In genomic region chr5:135051872-135052271, GRCh38 we compare ENCODE assay signal across 26 cellular contexts. TPM values are rescaled to one million over a fixed set of nuclear protein-coding genes. Genes with fewer than 3 reads are reported as not detected.
A peak's percentile ranks its signal among the peaks of the same experiment; 100 is the strongest.
DNase-seq lines count a peak whose midpoint lies in the region; ATAC-seq, FAIRE-seq and TF ChIP-seq lines count a peak whose summit lies in the region.
"Had no signal": no experiment of that assay in that cellular context is flagged by ENCODE, and none has a peak within 500 bp of the region (broad histone marks: within the 10 kb centered on the region; RNA-seq: fewer than 3 reads in every experiment).

No MANE protein-coding gene starts in this region.

- H3K36me3 ChIP-seq in Caco-2 (ENCODE audit: control insufficient read depth, insufficient read depth, low read length) (no peaks in the 10 kb centered on the region), bronchial epithelial cell (ENCODE audit: control insufficient read depth, insufficient read depth, low read length) (no peaks in the 10 kb centered on the region), colonic mucosa (no peaks in the 10 kb centered on the region), stomach (no peaks in the 10 kb centered on the region)
- H3K36me3 ChIP-seq: SJSA1 had no signal

- H3K4me1 Mint-ChIP-seq in Caco-2 (ENCODE audit: low read depth, unreplicated experiment) (peaks cover 26% of the 10 kb centered on the region), mesothelial cell of epicardium (peaks cover 17% of the 10 kb centered on the region)

- H3K36me3 Mint-ChIP-seq in Caco-2 (ENCODE audit: insufficient read depth, unreplicated experiment) (peaks cover 6% of the 10 kb centered on the region), mesothelial cell of epicardium (no peaks in the 10 kb centered on the region)
- H3K36me3 Mint-ChIP-seq: CD8-positive, alpha-beta T cell had no signal

- no peak for TF ChIP-seq EP300 in stomach (IDR thresholded peaks at IDR 0.05)

- 72 to 94% (median 80%) methylated on average over 11 of the region's 11 CpGs for WGBS in stomach, 5 donors

- H3K27me3 Mint-ChIP-seq in Caco-2 (ENCODE audit: insufficient read depth, unreplicated experiment) (no peaks in the 10 kb centered on the region), mesothelial cell of epicardium (ENCODE audit: low read depth) (peaks cover 95% of the 10 kb centered on the region)

- FAIRE-seq in bronchial epithelial cell (lab: Jason Lieb, UNC), result peak; percentile 7
- FAIRE-seq: GM19239, HepG2, RCC 7860 had no signal

- TF ChIP-seq POLR2A in stomach (IDR thresholded peaks at IDR 0.05), result no peak

- DNase-seq in Caco-2 (no peak), OCI-M1 (lab: John Stamatoyannopoulos, UW) (peak; percentile 66), bronchial epithelial cell (ENCODE audit: low read depth) (no peak), mesothelial cell of epicardium (ENCODE audit: low spot score in 2 of 2, unreplicated experiment in 2 of 2) (no peak), colonic mucosa (no peak), stomach (no peak), amniotic stem cell (lab: John Stamatoyannopoulos, UW) (no peak)
- DNase-seq: 8988T; C1 segment of cervical spinal cord; Calu3; CD8-positive, alpha-beta T cell; DMS153; GF-D8; H9; HFFc6; KG1; NCI-H1105; NCI-H146; NCI-H2029; NCI-H2227 treated with DMSO at 0.1 percent for 48 hours; NCI-H510A had no signal

- H3K4me3 Mint-ChIP-seq in Caco-2 (ENCODE audit: unreplicated experiment) (no peak overlapping the region), mesothelial cell of epicardium (no peak overlapping the region)
- H3K4me3 Mint-ChIP-seq: CD8-positive, alpha-beta T cell; H9; HFFc6 had no signal

- no peak for TF ChIP-seq CTCF in Caco-2 (IDR thresholded peaks at IDR 0.05; ENCODE audit: insufficient read depth in 1 of 2, low read depth in 1 of 2, low read length in 1 of 2, severe bottlenecking in 1 of 2, unreplicated experiment in 1 of 2)
- no peak for TF ChIP-seq CTCF in bronchial epithelial cell (IDR thresholded peaks at IDR 0.05; ENCODE audit: insufficient read depth, low read length, severe bottlenecking)
- no peak for TF ChIP-seq CTCF in mesothelial cell of epicardium (IDR thresholded peaks at IDR 0.05; ENCODE audit: unreplicated experiment)
- no peak for TF ChIP-seq CTCF in colonic mucosa (IDR thresholded peaks at IDR 0.05)
- no peak for TF ChIP-seq CTCF in stomach (IDR thresholded peaks at IDR 0.05)

- H3K4me3 ChIP-seq in Caco-2 (ENCODE audit: low read depth, low read length), result no peak overlapping the region
- no peak overlapping the region for H3K4me3 ChIP-seq in bronchial epithelial cell (ENCODE audit: low read depth, low read length)
- no peak overlapping the region for H3K4me3 ChIP-seq in colonic mucosa
- no peak overlapping the region for H3K4me3 ChIP-seq in stomach
- H3K4me3 ChIP-seq: SJSA1 had no signal

- CTCF ChIA-PET in Caco-2 (lab: Charles Lee), result no interaction called here

- BruUV-seq in Caco-2 (replicated peaks; lab: Mats Ljungman, UMichigan), result no TSS peak

- no peak overlapping the region for H3K9ac ChIP-seq in colonic mucosa (ENCODE audit: low read depth in 2 of 2, low read length in 2 of 2)

- no peak for ATAC-seq in GM18909 (IDR thresholded peaks at IDR 0.05; ENCODE audit: poor library complexity, unreplicated experiment)
- ATAC-seq: CD8-positive, alpha-beta T cell; HepG2 had no signal

- POLR2A ChIA-PET in Caco-2 (lab: Charles Lee), result no interaction called here

- H3K9me3 ChIP-seq in Caco-2 (no peaks in the 10 kb centered on the region), colonic mucosa (no peaks in the 10 kb centered on the region), stomach (no peaks in the 10 kb centered on the region)
- H3K9me3 ChIP-seq: SJSA1 had no signal

- H3K4me1 ChIP-seq in Caco-2 (peaks cover 36% of the 10 kb centered on the region), colonic mucosa (no peaks in the 10 kb centered on the region), stomach (peaks cover 0 to 36% (median 14%) of the 10 kb centered on the region in 4 donors)
- H3K4me1 ChIP-seq: SJSA1 had no signal

- no peak overlapping the region for H3K27ac ChIP-seq in colonic mucosa
- H3K27ac ChIP-seq in stomach, result no peak overlapping the region
- H3K27ac ChIP-seq: SJSA1 had no signal

- intact Hi-C loops in Caco-2 (cut with micrococcal nuclease; ENCODE audit: unreplicated experiment) (no loop called here), colonic mucosa (cut with DNase I) (no loop called here), stomach (cut with DNase I; ENCODE audit: low total_unique reads) (no loop called here)

- no peaks in the 10 kb centered on the region for H3K27me3 ChIP-seq in Caco-2 (replicated peaks; ENCODE audit: control insufficient read depth, insufficient read depth, low read length)
- no peaks in the 10 kb centered on the region for H3K27me3 ChIP-seq in bronchial epithelial cell (ENCODE audit: control insufficient read depth, insufficient read depth, low read length)
- peaks cover 11% of the 10 kb centered on the region for H3K27me3 ChIP-seq in colonic mucosa
- H3K27me3 ChIP-seq in stomach, result peaks cover 0 to 82% (median 20%) of the 10 kb centered on the region in 3 donors

- peak overlapping the region; percentile 37 for H3K27ac Mint-ChIP-seq in Caco-2 (ENCODE audit: unreplicated experiment)
- H3K27ac Mint-ChIP-seq in mesothelial cell of epicardium, result peak overlapping the region; percentile 64
- H3K27ac Mint-ChIP-seq: CD8-positive, alpha-beta T cell; H9; HFFc6 had no signal

- H3K9me3 Mint-ChIP-seq in Caco-2 (ENCODE audit: unreplicated experiment) (no peaks in the 10 kb centered on the region), mesothelial cell of epicardium (no peaks in the 10 kb centered on the region)
- H3K9me3 Mint-ChIP-seq: CD8-positive, alpha-beta T cell; H9; HFFc6 had no signal

RNA-seq across cellular contexts. Expression of gene PITX1, which starts 17.8 kb away (rescaled TPM):
- 114 and 117 TPM in 2 replicates for total RNA-seq in Caco-2 (2022)
- total RNA-seq in bronchial epithelial cell, result 87.7 and 145 TPM in 2 replicates
- 80.2 to 89.6 TPM (median 88.0 TPM) in 3 replicates for total RNA-seq in mesothelial cell of epicardium
- 1 to 10 TPM; 7.8 to 9.9 TPM for total RNA-seq in colonic mucosa
- total RNA-seq in stomach, result 10 to 100 TPM; 30.3 to 91.1 (median 42.6) TPM
- 100 to 1,000 TPM in 1 of 3 donors, 10 to 100 TPM in 2; 31.6 to 149 (median 48.7) TPM for polyA plus RNA-seq in stomach
- total RNA-seq: CD8-positive, alpha-beta T cell; H9 had no signal
